Comparison of ENCODE assay signal across 10 cellular contexts in the genomic region with DNA sequence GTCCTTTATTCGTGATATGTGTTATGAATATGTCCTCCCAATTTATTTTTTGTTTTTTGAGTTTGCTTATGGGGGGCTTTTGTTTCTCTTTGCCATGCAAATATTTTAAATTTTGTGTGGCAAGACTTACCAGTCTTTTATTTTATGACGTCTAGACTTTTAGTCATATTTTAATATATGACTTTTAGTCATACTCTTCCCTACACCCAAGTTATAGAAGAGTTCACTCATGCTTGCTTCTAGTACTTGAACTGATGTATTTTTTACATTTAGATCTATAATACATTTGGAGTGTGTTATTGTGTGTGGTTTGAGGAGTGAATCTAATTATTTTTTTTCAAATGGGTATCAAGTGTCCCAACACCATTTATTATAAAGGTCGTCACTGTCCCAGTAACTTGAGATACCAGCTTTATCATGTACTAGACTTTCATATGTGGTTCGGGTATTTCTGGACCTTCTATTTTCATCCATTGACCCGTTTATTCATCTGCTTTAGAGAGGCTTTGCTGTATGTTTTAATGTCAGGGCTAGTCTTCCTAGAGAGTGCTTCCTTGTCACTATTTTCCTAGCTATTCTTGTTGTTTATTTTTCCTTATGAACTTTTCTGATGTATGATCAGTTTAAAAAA. TPM values are rescaled to one million over a fixed set of nuclear protein-coding genes. Genes with fewer than 3 reads are reported as not detected.
A peak's percentile ranks its signal among the peaks of the same experiment; 100 is the strongest.
DNase-seq lines count a peak whose midpoint lies in the region; ATAC-seq and TF ChIP-seq lines count a peak whose summit lies in the region.
"Had no signal": no experiment of that assay in that cellular context is flagged by ENCODE, and none has a peak within 500 bp of the region (broad histone marks: within the 10 kb centered on the region; RNA-seq: fewer than 3 reads in every experiment).

No MANE protein-coding gene starts in this region.

- H3K9me3 ChIP-seq in esophagus muscularis mucosa (peaks cover 0 to 19% (median 7%) of the 10 kb centered on the region in 4 donors), adrenal gland (replicated peaks in 1 of 3) (peaks cover 0 to 4% (median 0%) of the 10 kb centered on the region in 3 donors)

- H3K36me3 ChIP-seq in esophagus muscularis mucosa (peaks cover 0 to 14% (median 7%) of the 10 kb centered on the region in 4 donors), adrenal gland (replicated peaks in 1 of 2) (no peaks in the 10 kb centered on the region)

- TF ChIP-seq CTCF in esophagus muscularis mucosa (IDR thresholded peaks at IDR 0.05): no peak
- TF ChIP-seq CTCF in retinal pigment epithelial cell (conservative IDR thresholded peaks at IDR 0.05; ENCODE audit: low read depth, low read length): no peak
- no peak for TF ChIP-seq CTCF in adrenal gland (IDR thresholded peaks at IDR 0.05)

- TF ChIP-seq EP300 in esophagus muscularis mucosa (IDR thresholded peaks at IDR 0.05): no peak

- H3K27me3 ChIP-seq in esophagus muscularis mucosa: no peaks in the 10 kb centered on the region
- H3K27me3 ChIP-seq in adrenal gland: no peaks in the 10 kb centered on the region
- H3K27me3 ChIP-seq: MG63 had no signal

- no peak for ATAC-seq in HG02973 (IDR thresholded peaks at IDR 0.05; ENCODE audit: unreplicated experiment)

- peak; percentile 46 for DNase-seq in NCI-H2107 treated with DMSO at 0.1 percent for 48 hours (lab: John Stamatoyannopoulos, UW; ENCODE audit: unreplicated experiment)
- DNase-seq in esophagus muscularis mucosa (ENCODE audit: extremely low spot score): no peak
- DNase-seq in retinal pigment epithelial cell (ENCODE audit: low read depth): no peak
- no peak for DNase-seq in adrenal gland
- DNase-seq in NCI-H2171 treated with DMSO at 0.1 percent for 48 hours (lab: John Stamatoyannopoulos, UW): no peak
- no peak for DNase-seq in middle frontal gyrus (ENCODE audit: extremely low spot score, low spot score)
- DNase-seq: RPMI8226 had no signal

- H3K4me1 ChIP-seq in esophagus muscularis mucosa (peaks cover 0 to 14% (median 10%) of the 10 kb centered on the region in 4 donors), adrenal gland (replicated peaks in 1 of 2) (peaks cover 0 to 3% of the 10 kb centered on the region in 2 donors)

- intact Hi-C loops in esophagus muscularis mucosa (cut with DNase I) (no loop called here), adrenal gland (cut with DNase I) (no loop called here)

- no peak overlapping the region for H3K27ac ChIP-seq in esophagus muscularis mucosa (replicated peaks in 1 of 4)
- no peak overlapping the region for H3K27ac ChIP-seq in adrenal gland

- H3K4me3 ChIP-seq in GM08714 (ENCODE audit: low read length) (peak overlapping the region; percentile 83), esophagus muscularis mucosa (peak overlapping the region; percentile 55 to 64 (median 58)), retinal pigment epithelial cell (ENCODE audit: low read length) (peak overlapping the region; percentile 48), adrenal gland (peak overlapping the region in 1 of 4 donors; percentile 56)
- H3K4me3 ChIP-seq: MG63 had no signal

- TF ChIP-seq POLR2A in esophagus muscularis mucosa (IDR thresholded peaks at IDR 0.05; ENCODE audit: low read depth): no peak
- TF ChIP-seq POLR2A in adrenal gland (IDR thresholded peaks at IDR 0.05): no peak

- WGBS in esophagus muscularis mucosa: 56% methylated on average over 5 of the region's 5 CpGs
- WGBS in adrenal gland, 4 donors: 46 to 59% (median 49%) methylated on average over 5 of the region's 5 CpGs

RNA-seq across cellular contexts. Expression of a gene that starts 0.8 kb away (rescaled TPM):
- total RNA-seq in esophagus muscularis mucosa (1 to 10 TPM in 1 of 4 donors, under 1 TPM in 3; 0.39 to 2.3 (median 0.65) TPM), adrenal gland (1 to 10 TPM in 5 of 8 donors, under 1 TPM in 3; 0.12 to 2.9 (median 1.4) TPM)
- 1 to 10 TPM; 1.0 to 4.3 (median 1.3) TPM for polyA plus RNA-seq in adrenal gland

RNA-seq across cellular contexts. Expression of a gene that starts 14.1 kb away (rescaled TPM):
- total RNA-seq in esophagus muscularis mucosa (10 to 100 TPM; 21.6 to 33.5 (median 21.8) TPM), adrenal gland (10 to 100 TPM; 18.8 to 46.6 (median 31.8) TPM)
- polyA plus RNA-seq in adrenal gland: 10 to 100 TPM in 1 of 3 donors, 1 to 10 TPM in 2; 6.0 to 25.4 (median 8.0) TPM

RNA-seq across cellular contexts. Expression of a gene that starts 14.1 kb away (rescaled TPM):
- 10 to 100 TPM; 16.7 to 24.0 (median 21.3) TPM for total RNA-seq in esophagus muscularis mucosa
- total RNA-seq in adrenal gland: 10 to 100 TPM; 20.8 to 65.9 (median 43.4) TPM
- 10 to 100 TPM; 29.5 to 70.5 (median 32.3) TPM for polyA plus RNA-seq in adrenal gland
